14 cellular contexts compared by ENCODE assay signal in genomic region chr19:21143846-21144245, GRCh38. TPM values are rescaled to one million over a fixed set of nuclear protein-coding genes. Genes with fewer than 3 reads are reported as not detected.
A peak's percentile ranks its signal among the peaks of the same experiment; 100 is the strongest.
DNase-seq lines count a peak whose midpoint lies in the region; ATAC-seq, FAIRE-seq and TF ChIP-seq lines count a peak whose summit lies in the region.
"Had no signal": no experiment of that assay in that cellular context is flagged by ENCODE, and none has a peak within 500 bp of the region (broad histone marks: within the 10 kb centered on the region; RNA-seq: fewer than 3 reads in every experiment).

No MANE protein-coding gene starts in this region.

- no peaks in the 10 kb centered on the region for H3K9me3 Mint-ChIP-seq in activated CD4-positive, alpha-beta memory T cell treated with anti-CD3 and anti-CD28 coated beads for 36 hours
- H3K9me3 Mint-ChIP-seq in activated CD4-positive, alpha-beta memory T cell treated with anti-CD3 and anti-CD28 coated beads, Interleukin-2, amount 10 ng/mL, durations not matched to agents 7 days and 5 days: peaks cover 29% of the 10 kb centered on the region
- peaks cover 13% of the 10 kb centered on the region for H3K9me3 Mint-ChIP-seq in progenitor cell of endocrine pancreas (ENCODE audit: low read depth)

- no peak for TF ChIP-seq POLR2A in H54 (IDR thresholded peaks at IDR 0.05; ENCODE audit: low read depth, low read length)

- DNase-seq in activated CD4-positive, alpha-beta memory T cell treated with anti-CD3 and anti-CD28 coated beads for 36 hours: peak; percentile 24
- no peak for DNase-seq in activated CD4-positive, alpha-beta memory T cell treated with anti-CD3 and anti-CD28 coated beads, Interleukin-2, amount 10 ng/mL, durations not matched to agents 7 days and 5 days
- DNase-seq in SW480 (ENCODE audit: low spot score): peak; percentile 19
- DNase-seq in fibroblast of villous mesenchyme (ENCODE audit: low read depth): peak; percentile 31
- no peak for DNase-seq in progenitor cell of endocrine pancreas (ENCODE audit: low spot score, unreplicated experiment)
- DNase-seq in H54 (ENCODE audit: insufficient read length, low spot score): no peak
- DNase-seq in GM19240 (ENCODE audit: insufficient read length, low spot score): no peak
- DNase-seq: brain microvascular endothelial cell, NCI-H1930, Right ventricle myocardium superior, upper lobe of right lung had no signal

- intact Hi-C loops in activated CD4-positive, alpha-beta memory T cell treated with anti-CD3 and anti-CD28 coated beads for 36 hours (cut with micrococcal nuclease): loop anchor here (2.0 to 5.0 kb wide), 2 partner anchors 121 to 222 kb away; partner anchors contain the start of gene ZNF85

- H3K4me3 ChIP-seq in fibroblast of villous mesenchyme (ENCODE audit: low read depth, low read length): no peak overlapping the region
- H3K4me3 ChIP-seq: A549 had no signal

- no peaks in the 10 kb centered on the region for H3K27me3 Mint-ChIP-seq in activated CD4-positive, alpha-beta memory T cell treated with anti-CD3 and anti-CD28 coated beads for 36 hours
- H3K27me3 Mint-ChIP-seq in activated CD4-positive, alpha-beta memory T cell treated with anti-CD3 and anti-CD28 coated beads, Interleukin-2, amount 10 ng/mL, durations not matched to agents 7 days and 5 days: no peaks in the 10 kb centered on the region
- no peaks in the 10 kb centered on the region for H3K27me3 Mint-ChIP-seq in progenitor cell of endocrine pancreas

- CTCF ChIA-PET in activated CD4-positive, alpha-beta memory T cell treated with anti-CD3 and anti-CD28 coated beads for 36 hours (lab: Charles Lee): no interaction called here
- CTCF ChIA-PET in activated CD4-positive, alpha-beta memory T cell treated with anti-CD3 and anti-CD28 coated beads, Interleukin-2, amount 10 ng/mL, durations not matched to agents 7 days and 5 days (lab: Charles Lee): no interaction called here

- TF ChIP-seq CTCF in fibroblast of villous mesenchyme (IDR thresholded peaks at IDR 0.05; ENCODE audit: insufficient read depth, low read depth, low read length): no peak
- TF ChIP-seq CTCF in progenitor cell of endocrine pancreas (IDR thresholded peaks at IDR 0.05; ENCODE audit: unreplicated experiment): no peak

- no peak overlapping the region for H3K4me3 Mint-ChIP-seq in activated CD4-positive, alpha-beta memory T cell treated with anti-CD3 and anti-CD28 coated beads for 36 hours
- no peak overlapping the region for H3K4me3 Mint-ChIP-seq in activated CD4-positive, alpha-beta memory T cell treated with anti-CD3 and anti-CD28 coated beads, Interleukin-2, amount 10 ng/mL, durations not matched to agents 7 days and 5 days
- peak overlapping the region; percentile 14 for H3K4me3 Mint-ChIP-seq in progenitor cell of endocrine pancreas (ENCODE audit: low read depth)

- peaks cover 45% of the 10 kb centered on the region for H3K4me1 Mint-ChIP-seq in activated CD4-positive, alpha-beta memory T cell treated with anti-CD3 and anti-CD28 coated beads for 36 hours (ENCODE audit: low read depth)
- H3K4me1 Mint-ChIP-seq in activated CD4-positive, alpha-beta memory T cell treated with anti-CD3 and anti-CD28 coated beads, Interleukin-2, amount 10 ng/mL, durations not matched to agents 7 days and 5 days: peaks cover 22% of the 10 kb centered on the region
- H3K4me1 Mint-ChIP-seq in progenitor cell of endocrine pancreas (ENCODE audit: low read depth): peaks cover 12% of the 10 kb centered on the region

- POLR2A ChIA-PET in activated CD4-positive, alpha-beta memory T cell treated with anti-CD3 and anti-CD28 coated beads for 36 hours (lab: Charles Lee): no interaction called here
- POLR2A ChIA-PET in activated CD4-positive, alpha-beta memory T cell treated with anti-CD3 and anti-CD28 coated beads, Interleukin-2, amount 10 ng/mL, durations not matched to agents 7 days and 5 days (lab: Charles Lee): interaction anchor here (1.2 to 3.1 kb wide), 3 partner anchors 13 to 720 kb away, joined by 5 to 13 read pairs (median 7); partner anchors contain the start of gene ZNF430

- no peak for FAIRE-seq in H54 (lab: Jason Lieb, UNC)
- FAIRE-seq: A549, endometrium had no signal

- H3K27ac Mint-ChIP-seq in activated CD4-positive, alpha-beta memory T cell treated with anti-CD3 and anti-CD28 coated beads for 36 hours: no peak overlapping the region
- H3K27ac Mint-ChIP-seq in activated CD4-positive, alpha-beta memory T cell treated with anti-CD3 and anti-CD28 coated beads, Interleukin-2, amount 10 ng/mL, durations not matched to agents 7 days and 5 days: no peak overlapping the region
- H3K27ac Mint-ChIP-seq in progenitor cell of endocrine pancreas: peak overlapping the region; percentile 71

- peaks cover 51% of the 10 kb centered on the region for H3K36me3 Mint-ChIP-seq in activated CD4-positive, alpha-beta memory T cell treated with anti-CD3 and anti-CD28 coated beads for 36 hours
- peaks cover 70% of the 10 kb centered on the region for H3K36me3 Mint-ChIP-seq in activated CD4-positive, alpha-beta memory T cell treated with anti-CD3 and anti-CD28 coated beads, Interleukin-2, amount 10 ng/mL, durations not matched to agents 7 days and 5 days (ENCODE audit: low read depth)
- peaks cover 54% of the 10 kb centered on the region for H3K36me3 Mint-ChIP-seq in progenitor cell of endocrine pancreas (ENCODE audit: insufficient read depth)

- ATAC-seq in GM18511 (IDR thresholded peaks at IDR 0.05; ENCODE audit: unreplicated experiment): no peak
- ATAC-seq: A549, upper lobe of right lung had no signal

RNA-seq across cellular contexts. Expression of gene ZNF431, which starts 2.0 kb away (rescaled TPM):
- total RNA-seq in activated CD4-positive, alpha-beta memory T cell treated with anti-CD3 and anti-CD28 coated beads for 36 hours: 10 to 100 TPM; 16.9 to 17.1 TPM
- 10 to 100 TPM; 16.1 to 20.5 TPM for total RNA-seq in activated CD4-positive, alpha-beta memory T cell treated with anti-CD3 and anti-CD28 coated beads, Interleukin-2, amount 10 ng/mL, durations not matched to agents 7 days and 5 days
- 7.1 and 9.9 TPM in 2 replicates for total RNA-seq in fibroblast of villous mesenchyme
- 55.4 and 60.0 TPM in 2 replicates for total RNA-seq in progenitor cell of endocrine pancreas

Comparison
In these comparisons a context has a peak if more than half of its experiments do, and no peak if none do; other contexts are left out.
1. DNase-seq: peak in activated CD4-positive, alpha-beta memory T cell treated with anti-CD3 and anti-CD28 coated beads for 36 hours (single experiment), SW480 (single experiment) and fibroblast of villous mesenchyme (single experiment); none in activated CD4-positive, alpha-beta memory T cell treated with anti-CD3 and anti-CD28 coated beads, Interleukin-2, amount 10 ng/mL, durations not matched to agents 7 days and 5 days (single experiment), progenitor cell of endocrine pancreas (single experiment), H54 (single experiment) and GM19240 (single experiment).